In genomic region chr3:153160451-153161137, GRCh38 we compare ENCODE assay signal across 8 cellular contexts. TPM values are rescaled to one million over a fixed set of nuclear protein-coding genes. Genes with fewer than 3 reads are reported as not detected.
DNase-seq lines count a peak whose midpoint lies in the region; ATAC-seq and TF ChIP-seq lines count a peak whose summit lies in the region.

No MANE protein-coding gene starts in this region.

- H3K4me3 ChIP-seq in astrocyte of the spinal cord (ENCODE audit: low read depth, low read length) (peak overlapping the region; percentile 96), sigmoid colon (peak overlapping the region; percentile 62 to 90 (median 79))

- WGBS in sigmoid colon, 2 donors = 0% methylated on average over 43 of the region's 43 CpGs

- peaks cover 3 to 26% (median 19%) of the 10 kb centered on the region in 4 donors for H3K4me1 ChIP-seq in sigmoid colon

- H3K27me3 ChIP-seq in sigmoid colon = no peaks in the 10 kb centered on the region

- in situ Hi-C loops in KBM-7 (cut with MboI; ENCODE audit: low pct_unique_long_range_greater_than_20kb, low sequenced_read_pairs) (no loop called here), astrocyte of the spinal cord (cut with HindIII; ENCODE audit: low sequenced_read_pairs) (no loop called here)

- DNase-seq in ELF-1 (ENCODE audit: low read depth, low spot score) (peak; percentile 95), KBM-7 (peak; percentile 94), T-helper 9 cell (peak; percentile 70), astrocyte of the spinal cord (ENCODE audit: low read depth, low spot score) (peak; percentile 94), iPS DF 19.7 (ENCODE audit: low read depth, low spot score) (peak; percentile 52), sigmoid colon (peak; percentile 89), NCI-H1930 (lab: John Stamatoyannopoulos, UW) (no peak)

- no peaks in the 10 kb centered on the region for H3K36me3 ChIP-seq in sigmoid colon

- H3K27ac ChIP-seq in sigmoid colon = peak overlapping the region; percentile 91 to 98 (median 95)

- TF ChIP-seq CTCF in astrocyte of the spinal cord (IDR thresholded peaks at IDR 0.05; ENCODE audit: low read depth, low read length) = no peak
- TF ChIP-seq CTCF in sigmoid colon (IDR thresholded peaks at IDR 0.05) = no peak

- peak; percentile 31 for ATAC-seq in GM21723 (IDR thresholded peaks at IDR 0.05; ENCODE audit: unreplicated experiment)

- no peaks in the 10 kb centered on the region for H3K9me3 ChIP-seq in sigmoid colon

- TF ChIP-seq EP300 in sigmoid colon (IDR thresholded peaks at IDR 0.05) = no peak

- TF ChIP-seq POLR2A in sigmoid colon (IDR thresholded peaks at IDR 0.05) = no peak

- intact Hi-C loops in sigmoid colon (cut with DNase I) = loop anchor here (5.0 kb wide), 2 partner anchors 132 to 607 kb away; no protein-coding TSS in a partner anchor

RNA-seq across cellular contexts. Expression of gene RAP2B, which starts 1.4 kb away (rescaled TPM):
- total RNA-seq in sigmoid colon = 1 to 10 TPM; 8.6 to 9.4 (median 9.0) TPM
- polyA plus RNA-seq in sigmoid colon = 1 to 10 TPM; 4.8 to 6.2 (median 6.1) TPM

Comparison
In these comparisons a context has a peak if more than half of its experiments do, and no peak if none do; other contexts are left out.
1. DNase-seq: peak in ELF-1 (single experiment), KBM-7 (single experiment), T-helper 9 cell (single experiment), astrocyte of the spinal cord (single experiment), iPS DF 19.7 (single experiment) and sigmoid colon (single experiment); none in NCI-H1930 (0 of 2).